Comparison of ENCODE assay signal across 8 cellular contexts in genomic region chr6:157527471-157527907, GRCh38.
DNase-seq lines count a peak whose midpoint lies in the region; ATAC-seq and TF ChIP-seq lines count a peak whose summit lies in the region.

No MANE protein-coding gene starts in this region.

- CTCF ChIA-PET in activated CD4-positive, alpha-beta T cell treated with anti-CD3 and anti-CD28 coated beads for 36 hours (lab: Charles Lee): no interaction called here

- H3K4me1 ChIP-seq in fibroblast of lung (ENCODE audit: control insufficient read depth, extremely low read depth, insufficient read depth, low read length): no peaks in the 10 kb centered on the region

- H3K79me2 ChIP-seq in fibroblast of lung (ENCODE audit: control insufficient read depth, insufficient read depth, low read length): no peaks in the 10 kb centered on the region

- H3K9me3 ChIP-seq in fibroblast of lung (ENCODE audit: control insufficient read depth, insufficient read depth, low read depth, low read length) (no peaks in the 10 kb centered on the region), WERI-Rb-1 (ENCODE audit: severe bottlenecking) (no peaks in the 10 kb centered on the region)

- H3K27ac Mint-ChIP-seq in activated CD4-positive, alpha-beta T cell treated with anti-CD3 and anti-CD28 coated beads for 36 hours: no peak overlapping the region

- TF ChIP-seq CTCF in fibroblast of lung (conservative IDR thresholded peaks at IDR 0.05 in 1 of 2, IDR thresholded peaks at IDR 0.05 in 1 of 2; ENCODE audit: low read depth in 1 of 2, low read length in 2 of 2) (peak; percentile 22 to 27), WERI-Rb-1 (IDR thresholded peaks at IDR 0.05; ENCODE audit: low read depth, low read length) (no peak)

- H3K36me3 Mint-ChIP-seq in activated CD4-positive, alpha-beta T cell treated with anti-CD3 and anti-CD28 coated beads for 36 hours (ENCODE audit: low read depth): no peaks in the 10 kb centered on the region

- H3K4me2 ChIP-seq in fibroblast of lung (ENCODE audit: extremely low read depth, insufficient read depth, low read length): no peak overlapping the region

- intact Hi-C loops in activated CD4-positive, alpha-beta T cell treated with anti-CD3 and anti-CD28 coated beads for 36 hours (cut with DNase I, micrococcal nuclease): no loop called here

- H3K36me3 ChIP-seq in fibroblast of lung (ENCODE audit: control insufficient read depth, insufficient read depth, low read length) (no peaks in the 10 kb centered on the region), WERI-Rb-1 (no peaks in the 10 kb centered on the region)

- H3K27ac ChIP-seq in fibroblast of lung (ENCODE audit: insufficient read depth, low read length): no peak overlapping the region
- peak overlapping the region; percentile 43 for H3K27ac ChIP-seq in substantia nigra (ENCODE audit: low read depth, low read length, poor library complexity, severe bottlenecking)
- no peak overlapping the region for H3K27ac ChIP-seq in WERI-Rb-1

- no peaks in the 10 kb centered on the region for H3K9me3 Mint-ChIP-seq in activated CD4-positive, alpha-beta T cell treated with anti-CD3 and anti-CD28 coated beads for 36 hours (ENCODE audit: low read depth)

- ATAC-seq in activated CD4-positive, alpha-beta T cell treated with anti-CD3 and anti-CD28 coated beads for 36 hours: peak; percentile 83
- ATAC-seq in HG03469 (IDR thresholded peaks at IDR 0.05; ENCODE audit: unreplicated experiment): peak; percentile 67
- no peak for ATAC-seq in GM19455 (IDR thresholded peaks at IDR 0.05; ENCODE audit: unreplicated experiment)
- ATAC-seq in HG03039 (IDR thresholded peaks at IDR 0.05; ENCODE audit: unreplicated experiment): no peak

- no peaks in the 10 kb centered on the region for H4K20me1 ChIP-seq in fibroblast of lung (ENCODE audit: control insufficient read depth, extremely low read depth, insufficient read depth, low read length)

- no peaks in the 10 kb centered on the region for H3K27me3 Mint-ChIP-seq in activated CD4-positive, alpha-beta T cell treated with anti-CD3 and anti-CD28 coated beads for 36 hours

- DNase-seq in activated CD4-positive, alpha-beta T cell treated with anti-CD3 and anti-CD28 coated beads for 36 hours: peak; percentile 21
- DNase-seq in activated CD4-positive, alpha-beta T cell treated with anti-CD3 and anti-CD28 coated beads for 4 hours: no peak
- peak in 1 of 2 donors; percentile 97 for DNase-seq in fibroblast of lung (ENCODE audit: low read depth in 2 of 2)
- DNase-seq in substantia nigra (lab: John Stamatoyannopoulos, UW): no peak
- no peak for DNase-seq in WERI-Rb-1

- no peaks in the 10 kb centered on the region for H3K27me3 ChIP-seq in fibroblast of lung (ENCODE audit: control insufficient read depth, insufficient read depth, low read length)
- H3K27me3 ChIP-seq in WERI-Rb-1 (ENCODE audit: insufficient read depth, low read depth, severe bottlenecking): no peaks in the 10 kb centered on the region

- POLR2A ChIA-PET in activated CD4-positive, alpha-beta T cell treated with anti-CD3 and anti-CD28 coated beads for 36 hours (lab: Charles Lee): no interaction called here

- H3K9ac ChIP-seq in fibroblast of lung (ENCODE audit: insufficient read depth, low read length): no peak overlapping the region

- peaks cover 14% of the 10 kb centered on the region for H3K4me1 Mint-ChIP-seq in activated CD4-positive, alpha-beta T cell treated with anti-CD3 and anti-CD28 coated beads for 36 hours

- no peak overlapping the region for H2AFZ ChIP-seq in fibroblast of lung (ENCODE audit: low read length)

- no peak overlapping the region for H3K4me3 Mint-ChIP-seq in activated CD4-positive, alpha-beta T cell treated with anti-CD3 and anti-CD28 coated beads for 36 hours

- H3K4me3 ChIP-seq in fibroblast of lung (replicated peaks in 1 of 4; ENCODE audit: control extremely low read depth in 1 of 4, insufficient read depth in 1 of 4, low read depth in 3 of 4, low read length in 4 of 4): no peak overlapping the region
- no peak overlapping the region for H3K4me3 ChIP-seq in WERI-Rb-1 (ENCODE audit: low read depth, low read length)

Comparison
In these comparisons a context has a peak if more than half of its experiments do, and no peak if none do; other contexts are left out.
1. ATAC-seq: peak in activated CD4-positive, alpha-beta T cell treated with anti-CD3 and anti-CD28 coated beads for 36 hours (single experiment) and HG03469 (single experiment); none in GM19455 (single experiment) and HG03039 (single experiment).